8 cellular contexts compared by ENCODE assay signal in genomic region chr2:215950009-215950408, GRCh38.
DNase-seq lines count a peak whose midpoint lies in the region; ATAC-seq and TF ChIP-seq lines count a peak whose summit lies in the region.

No MANE protein-coding gene starts in this region.

- H3K4me3 Mint-ChIP-seq in activated T-cell treated with anti-CD3 and anti-CD28 coated beads, Interleukin-2, amount 50 U/mL, for 4 hours: no peak overlapping the region
- H3K4me3 Mint-ChIP-seq in activated T-cell treated with anti-CD3 and anti-CD28 coated beads, Interleukin-2, amount 50 U/mL, for 24 hours: no peak overlapping the region
- H3K4me3 Mint-ChIP-seq in glutamatergic neuron (ENCODE audit: unreplicated experiment): no peak overlapping the region

- H3K27ac Mint-ChIP-seq in activated T-cell treated with anti-CD3 and anti-CD28 coated beads, Interleukin-2, amount 50 U/mL, for 24 hours: no peak overlapping the region
- H3K27ac Mint-ChIP-seq in glutamatergic neuron (ENCODE audit: unreplicated experiment): no peak overlapping the region

- H3K36me3 ChIP-seq in tibial artery: no peaks in the 10 kb centered on the region

- no peaks in the 10 kb centered on the region for H3K27me3 ChIP-seq in tibial artery

- TF ChIP-seq CTCF in glutamatergic neuron (IDR thresholded peaks at IDR 0.05; ENCODE audit: partially characterized antibody, unreplicated experiment): peak; percentile 65
- peak; percentile 39 to 50 for TF ChIP-seq CTCF in tibial artery (IDR thresholded peaks at IDR 0.05)

- peaks cover 16% of the 10 kb centered on the region for H3K36me3 Mint-ChIP-seq in activated T-cell treated with anti-CD3 and anti-CD28 coated beads, Interleukin-2, amount 50 U/mL, for 4 hours (ENCODE audit: insufficient read depth)
- peaks cover 12% of the 10 kb centered on the region for H3K36me3 Mint-ChIP-seq in activated T-cell treated with anti-CD3 and anti-CD28 coated beads, Interleukin-2, amount 50 U/mL, for 24 hours (ENCODE audit: low read depth)
- H3K36me3 Mint-ChIP-seq in glutamatergic neuron (ENCODE audit: unreplicated experiment): peaks cover 6% of the 10 kb centered on the region

- no peaks in the 10 kb centered on the region for H3K9me3 Mint-ChIP-seq in activated T-cell treated with anti-CD3 and anti-CD28 coated beads, Interleukin-2, amount 50 U/mL, for 4 hours
- H3K9me3 Mint-ChIP-seq in activated T-cell treated with anti-CD3 and anti-CD28 coated beads, Interleukin-2, amount 50 U/mL, for 24 hours: no peaks in the 10 kb centered on the region
- H3K9me3 Mint-ChIP-seq in glutamatergic neuron (ENCODE audit: unreplicated experiment): peaks cover 7% of the 10 kb centered on the region

- no peak for DNase-seq in activated T-cell treated with anti-CD3 and anti-CD28 coated beads, Interleukin-2, amount 50 U/mL, for 4 hours
- no peak for DNase-seq in activated T-cell treated with anti-CD3 and anti-CD28 coated beads, Interleukin-2, amount 50 U/mL, for 24 hours
- DNase-seq in SW480 (ENCODE audit: low spot score) (peak; percentile 35), glutamatergic neuron (no peak), tibial artery (no peak), 8988T (no peak)

- H3K4me3 ChIP-seq in tibial artery: no peak overlapping the region

- intact Hi-C loops in tibial artery (cut with DNase I; ENCODE audit: low total_unique reads): loop anchor here (10.0 kb wide), 1 partner anchor 65 kb away; the partner anchor contains the start of gene MREG

- H3K27ac ChIP-seq in tibial artery: no peak overlapping the region

- no peaks in the 10 kb centered on the region for H3K4me1 ChIP-seq in tibial artery

- ATAC-seq in activated T-cell treated with anti-CD3 and anti-CD28 coated beads, Interleukin-2, amount 50 U/mL, for 4 hours: peak; percentile 43 to 58
- ATAC-seq in GM21515 (IDR thresholded peaks at IDR 0.05; ENCODE audit: unreplicated experiment) (peak; percentile 85), HG03575 (IDR thresholded peaks at IDR 0.05; ENCODE audit: extremely low read depth, insufficient number of reproducible peaks, low FRiP score, unreplicated experiment) (peak; percentile 87)

- no peaks in the 10 kb centered on the region for H3K9me3 ChIP-seq in tibial artery

- no peaks in the 10 kb centered on the region for H3K27me3 Mint-ChIP-seq in activated T-cell treated with anti-CD3 and anti-CD28 coated beads, Interleukin-2, amount 50 U/mL, for 4 hours (ENCODE audit: low read depth)
- no peaks in the 10 kb centered on the region for H3K27me3 Mint-ChIP-seq in activated T-cell treated with anti-CD3 and anti-CD28 coated beads, Interleukin-2, amount 50 U/mL, for 24 hours
- H3K27me3 Mint-ChIP-seq in glutamatergic neuron (ENCODE audit: unreplicated experiment): peaks cover 5% of the 10 kb centered on the region

- peaks cover 2% of the 10 kb centered on the region for H3K4me1 Mint-ChIP-seq in activated T-cell treated with anti-CD3 and anti-CD28 coated beads, Interleukin-2, amount 50 U/mL, for 4 hours (ENCODE audit: low read depth)
- H3K4me1 Mint-ChIP-seq in activated T-cell treated with anti-CD3 and anti-CD28 coated beads, Interleukin-2, amount 50 U/mL, for 24 hours (ENCODE audit: low read depth): peaks cover 5% of the 10 kb centered on the region
- peaks cover 32% of the 10 kb centered on the region for H3K4me1 Mint-ChIP-seq in glutamatergic neuron (ENCODE audit: low read depth, unreplicated experiment)
